Comparison of ENCODE assay signal across 31 cellular contexts in the genomic region with DNA sequence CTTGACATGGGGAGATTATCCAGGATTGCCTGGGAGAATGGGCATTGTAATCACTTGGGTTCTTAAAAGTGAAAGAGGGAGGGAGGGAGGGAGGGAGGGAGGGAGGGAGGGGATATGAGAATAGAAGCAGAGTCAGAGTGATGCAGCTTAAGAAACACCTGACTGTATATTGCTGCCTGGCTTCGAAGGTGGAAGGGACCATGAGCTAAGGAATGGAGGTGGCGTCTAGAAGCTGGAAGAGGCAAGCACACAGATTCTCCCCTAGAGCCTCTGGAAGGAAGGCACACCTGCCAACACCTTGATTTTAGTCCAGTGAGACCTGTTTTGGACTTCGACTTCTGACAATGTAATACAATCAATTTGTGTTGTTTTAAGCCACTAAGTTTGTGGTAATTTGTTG.
"Had no signal": no experiment of that assay in that cellular context is flagged by ENCODE, and none has a peak within 500 bp of the region (broad histone marks: within the 10 kb centered on the region; RNA-seq: fewer than 3 reads in every experiment).

No MANE protein-coding gene starts in this region.

- H3K4me1 ChIP-seq: ascending aorta had no signal

- H3K4me3 ChIP-seq: ascending aorta, cardiac muscle cell had no signal

- ATAC-seq: activated CD4-positive, alpha-beta T cell treated with anti-CD3 and anti-CD28 coated beads for 36 hours; activated CD4-positive, CD25-positive, alpha-beta regulatory T cell treated with anti-CD3 and anti-CD28 coated beads, Interleukin-2, amount 50 U/mL, for 24 hours; activated CD8-positive, alpha-beta T cell treated with anti-CD3 and anti-CD28 coated beads for 36 hours; activated naive CD8-positive, alpha-beta T cell treated with anti-CD3 and anti-CD28 coated beads, Interleukin-2, amount 50 U/mL, for 24 hours; WTC11 had no signal

- H3K27ac ChIP-seq: ascending aorta, cardiac muscle cell, VCaP had no signal

- H3K36me3 ChIP-seq: ascending aorta, cardiac muscle cell had no signal

- H3K9me3 ChIP-seq: ascending aorta had no signal

- FAIRE-seq: bronchial epithelial cell, TTC549 had no signal

- H3K27me3 ChIP-seq: ascending aorta, cardiac muscle cell had no signal

- DNase-seq: activated CD4-positive, alpha-beta memory T cell treated with anti-CD3 and anti-CD28 coated beads for 36 hours; activated CD4-positive, alpha-beta T cell treated with anti-CD3 and anti-CD28 coated beads for 1 hour; activated CD4-positive, alpha-beta T cell treated with anti-CD3 and anti-CD28 coated beads for 36 hours; activated CD4-positive, alpha-beta T cell treated with anti-CD3 and anti-CD28 coated beads, Interleukin-2, amount 10 ng/mL, durations not matched to agents 24 days and 14 days; activated CD4-positive, alpha-beta T cell treated with anti-CD3 and anti-CD28 coated beads, Interleukin-2, amount 50 U/mL, for 1 hour; activated CD4-positive, alpha-beta T cell treated with anti-CD3 and anti-CD28 coated beads, Interleukin-2, amount 50 U/mL, for 4 hours; activated CD4-positive, CD25-positive, alpha-beta regulatory T cell; activated CD8-positive, alpha-beta memory T cell treated with anti-CD3 and anti-CD28 coated beads, Interleukin-2, amount 50 U/mL, for 4 hours; activated CD8-positive, alpha-beta T cell treated with anti-CD3 and anti-CD28 coated beads for 36 hours; activated effector memory CD4-positive, alpha-beta T cell treated with Interleukin-2 at 50 U/mL for 16 hours; activated gamma-delta T cell; activated naive CD4-positive, alpha-beta T cell treated with anti-CD3 and anti-CD28 coated beads, Interleukin-2, amount 10 ng/mL, durations not matched to agents 7 days and 5 days; activated naive CD4-positive, alpha-beta T cell treated with Interleukin-2 at 50 U/mL for 16 hours; activated naive CD8-positive, alpha-beta T cell treated with anti-CD3 and anti-CD28 coated beads, Interleukin-2, amount 10 ng/mL, durations not matched to agents 7 days and 5 days; activated naive CD8-positive, alpha-beta T cell treated with anti-CD3 and anti-CD28 coated beads, Interleukin-2, amount 50 U/mL, for 24 hours; activated T-cell treated with anti-CD3 and anti-CD28 coated beads for 4 hours; activated T-cell treated with anti-CD3 and anti-CD28 coated beads, Interleukin-2, amount 50 U/mL, for 1 hour; activated T-cell treated with anti-CD3 and anti-CD28 coated beads, Interleukin-2, amount 50 U/mL, for 48 hours; amygdala; anterior cingulate cortex; caudate nucleus; cerebellar nuclear complex; T-helper 2 cell; T-helper 9 cell had no signal
